ENCODE assay signal across 12 cellular contexts in the genomic region with DNA sequence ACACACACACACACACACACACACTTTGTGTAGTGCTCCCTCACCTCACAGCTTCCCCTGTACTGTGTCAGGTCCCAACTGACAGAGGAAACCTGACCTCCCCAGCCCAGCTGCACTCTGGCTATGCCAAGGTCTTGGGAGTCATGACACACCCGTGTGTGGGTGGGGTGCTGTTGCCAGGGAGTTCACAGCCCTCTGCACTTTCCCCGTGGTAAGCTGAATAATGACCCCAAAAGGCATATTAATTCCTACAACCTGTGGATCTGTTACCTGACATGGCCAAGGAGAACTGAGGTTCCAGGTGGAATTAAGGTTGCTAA. TPM values are rescaled to one million over a fixed set of nuclear protein-coding genes. Genes with fewer than 3 reads are reported as not detected.
DNase-seq lines count a peak whose midpoint lies in the region; ATAC-seq and TF ChIP-seq lines count a peak whose summit lies in the region.
"Had no signal": no experiment of that assay in that cellular context is flagged by ENCODE, and none has a peak within 500 bp of the region (broad histone marks: within the 10 kb centered on the region; RNA-seq: fewer than 3 reads in every experiment).

No MANE protein-coding gene starts in this region.

- peaks cover 2% of the 10 kb centered on the region for H3K27me3 Mint-ChIP-seq in activated CD4-positive, alpha-beta T cell treated with anti-CD3 and anti-CD28 coated beads for 36 hours
- peaks cover 13% of the 10 kb centered on the region for H3K27me3 Mint-ChIP-seq in activated CD4-positive, alpha-beta T cell treated with anti-CD3 and anti-CD28 coated beads, Interleukin-2, amount 10 ng/mL, durations not matched to agents 24 days and 14 days

- H3K27ac ChIP-seq in gastrocnemius medialis = peak overlapping the region; percentile 33 to 68 (median 38)

- ATAC-seq in activated CD4-positive, alpha-beta T cell treated with anti-CD3 and anti-CD28 coated beads for 36 hours = peak; percentile 70
- ATAC-seq in gastrocnemius medialis (peak; percentile 80 to 86), HG03520 (IDR thresholded peaks at IDR 0.05; ENCODE audit: unreplicated experiment) (no peak)
- ATAC-seq: left lobe of liver had no signal

- no peak for TF ChIP-seq CTCF in epithelial cell of esophagus (IDR thresholded peaks at IDR 0.05; ENCODE audit: insufficient read depth, low read depth, low read length, missing control alignments)
- no peak for TF ChIP-seq CTCF in gastrocnemius medialis (IDR thresholded peaks at IDR 0.05 in 4 of 5, conservative IDR thresholded peaks at IDR 0.05 in 1 of 5)

- H3K9me3 ChIP-seq in gastrocnemius medialis = no peaks in the 10 kb centered on the region

- DNase-seq in activated CD4-positive, alpha-beta T cell treated with anti-CD3 and anti-CD28 coated beads for 36 hours = peak; percentile 56
- DNase-seq in activated CD4-positive, alpha-beta T cell treated with anti-CD3 and anti-CD28 coated beads, Interleukin-2, amount 10 ng/mL, durations not matched to agents 24 days and 14 days = no peak
- DNase-seq in LHCN-M2 (ENCODE audit: low read depth) = peak; percentile 48
- peak; percentile 34 for DNase-seq in epithelial cell of esophagus (ENCODE audit: low read depth)
- peak; percentile 50 to 79 for DNase-seq in gastrocnemius medialis
- DNase-seq in NCI-H2029 treated with DMSO at 0.1 percent for 48 hours (lab: John Stamatoyannopoulos, UW) = no peak
- DNase-seq in HT-29 (ENCODE audit: low spot score) = no peak
- DNase-seq: ACHN, NCI-H1417 treated with DMSO at 0.1 percent for 48 hours, substantia nigra had no signal

- peak overlapping the region; percentile 17 for H3K27ac Mint-ChIP-seq in activated CD4-positive, alpha-beta T cell treated with anti-CD3 and anti-CD28 coated beads for 36 hours
- no peak overlapping the region for H3K27ac Mint-ChIP-seq in activated CD4-positive, alpha-beta T cell treated with anti-CD3 and anti-CD28 coated beads, Interleukin-2, amount 10 ng/mL, durations not matched to agents 24 days and 14 days

- H3K9me3 Mint-ChIP-seq in activated CD4-positive, alpha-beta T cell treated with anti-CD3 and anti-CD28 coated beads for 36 hours (ENCODE audit: low read depth) = no peaks in the 10 kb centered on the region
- no peaks in the 10 kb centered on the region for H3K9me3 Mint-ChIP-seq in activated CD4-positive, alpha-beta T cell treated with anti-CD3 and anti-CD28 coated beads, Interleukin-2, amount 10 ng/mL, durations not matched to agents 24 days and 14 days

- in situ Hi-C loops in gastrocnemius medialis (cut with MboI; ENCODE audit: low sequenced_read_pairs in 4 of 4) = no loop called here

- POLR2A ChIA-PET in activated CD4-positive, alpha-beta T cell treated with anti-CD3 and anti-CD28 coated beads for 36 hours (lab: Charles Lee) = no interaction called here

- no peaks in the 10 kb centered on the region for H3K36me3 ChIP-seq in gastrocnemius medialis

- H3K4me1 Mint-ChIP-seq in activated CD4-positive, alpha-beta T cell treated with anti-CD3 and anti-CD28 coated beads for 36 hours = peaks cover 4% of the 10 kb centered on the region
- peaks cover 2% of the 10 kb centered on the region for H3K4me1 Mint-ChIP-seq in activated CD4-positive, alpha-beta T cell treated with anti-CD3 and anti-CD28 coated beads, Interleukin-2, amount 10 ng/mL, durations not matched to agents 24 days and 14 days

- no peak overlapping the region for H3K4me3 ChIP-seq in epithelial cell of esophagus (ENCODE audit: low read length)
- no peak overlapping the region for H3K4me3 ChIP-seq in gastrocnemius medialis

- no peak overlapping the region for H3K4me3 Mint-ChIP-seq in activated CD4-positive, alpha-beta T cell treated with anti-CD3 and anti-CD28 coated beads for 36 hours
- H3K4me3 Mint-ChIP-seq in activated CD4-positive, alpha-beta T cell treated with anti-CD3 and anti-CD28 coated beads, Interleukin-2, amount 10 ng/mL, durations not matched to agents 24 days and 14 days = no peak overlapping the region

- H3K27me3 ChIP-seq in gastrocnemius medialis = no peaks in the 10 kb centered on the region

- TF ChIP-seq POLR2A in gastrocnemius medialis (IDR thresholded peaks at IDR 0.05) = peak; percentile 19 to 45

- peaks cover 16 to 18% of the 10 kb centered on the region in 2 donors for H3K4me1 ChIP-seq in gastrocnemius medialis

- CTCF ChIA-PET in activated CD4-positive, alpha-beta T cell treated with anti-CD3 and anti-CD28 coated beads for 36 hours (lab: Charles Lee) = interaction anchor here (0.6 kb wide), 1 partner anchor 1665 kb away, joined by 4 read pairs; no protein-coding TSS in a partner anchor

- no peaks in the 10 kb centered on the region for H3K36me3 Mint-ChIP-seq in activated CD4-positive, alpha-beta T cell treated with anti-CD3 and anti-CD28 coated beads for 36 hours (ENCODE audit: low read depth)
- H3K36me3 Mint-ChIP-seq in activated CD4-positive, alpha-beta T cell treated with anti-CD3 and anti-CD28 coated beads, Interleukin-2, amount 10 ng/mL, durations not matched to agents 24 days and 14 days (ENCODE audit: low read depth) = no peaks in the 10 kb centered on the region

- intact Hi-C loops in activated CD4-positive, alpha-beta T cell treated with anti-CD3 and anti-CD28 coated beads for 36 hours (cut with DNase I, micrococcal nuclease) = loop anchor here in 1 of 2 experiments (10.0 kb wide), 1 partner anchor 286 kb away; no protein-coding TSS in a partner anchor
- intact Hi-C loops in activated CD4-positive, alpha-beta T cell treated with anti-CD3 and anti-CD28 coated beads, Interleukin-2, amount 10 ng/mL, durations not matched to agents 24 days and 14 days (cut with micrococcal nuclease) = no loop called here
- intact Hi-C loops in gastrocnemius medialis (cut with DNase I; ENCODE audit: low total_unique reads) = loop anchor here (10.0 kb wide), 2 partner anchors 634 to 1646 kb away; partner anchors contain the start of genes BAG3 and PDZD8

RNA-seq across cellular contexts. Expression of gene NANOS1, which starts 8.9 kb away (rescaled TPM):
- total RNA-seq in activated CD4-positive, alpha-beta T cell treated with anti-CD3 and anti-CD28 coated beads for 36 hours = under 1 TPM; 0.04 to 0.09 TPM
- 0.44 and 0.59 TPM in 2 replicates for total RNA-seq in activated CD4-positive, alpha-beta T cell treated with anti-CD3 and anti-CD28 coated beads, Interleukin-2, amount 10 ng/mL, durations not matched to agents 24 days and 14 days
- total RNA-seq in LHCN-M2 (2014; rRNA removed) (0.45 and 0.98 TPM in 2 replicates), gastrocnemius medialis (10 to 100 TPM; 10.5 to 25.2 (median 17.4) TPM)
- polyA plus RNA-seq in LHCN-M2 (2012) = 0.53 TPM
- total RNA-seq in HT-29 (2014; rRNA removed; shearing (Covaris generic)) = 3.1 and 4.8 TPM in 2 replicates

Comparison
In these comparisons a context has a peak if more than half of its experiments do, and no peak if none do; other contexts are left out.
1. DNase-seq: peak in activated CD4-positive, alpha-beta T cell treated with anti-CD3 and anti-CD28 coated beads for 36 hours (single experiment), LHCN-M2 (single experiment), epithelial cell of esophagus (single experiment) and gastrocnemius medialis (2 of 2); none in activated CD4-positive, alpha-beta T cell treated with anti-CD3 and anti-CD28 coated beads, Interleukin-2, amount 10 ng/mL, durations not matched to agents 24 days and 14 days (single experiment), NCI-H2029 treated with DMSO at 0.1 percent for 48 hours (single experiment) and HT-29 (single experiment).